In the genomic region with DNA sequence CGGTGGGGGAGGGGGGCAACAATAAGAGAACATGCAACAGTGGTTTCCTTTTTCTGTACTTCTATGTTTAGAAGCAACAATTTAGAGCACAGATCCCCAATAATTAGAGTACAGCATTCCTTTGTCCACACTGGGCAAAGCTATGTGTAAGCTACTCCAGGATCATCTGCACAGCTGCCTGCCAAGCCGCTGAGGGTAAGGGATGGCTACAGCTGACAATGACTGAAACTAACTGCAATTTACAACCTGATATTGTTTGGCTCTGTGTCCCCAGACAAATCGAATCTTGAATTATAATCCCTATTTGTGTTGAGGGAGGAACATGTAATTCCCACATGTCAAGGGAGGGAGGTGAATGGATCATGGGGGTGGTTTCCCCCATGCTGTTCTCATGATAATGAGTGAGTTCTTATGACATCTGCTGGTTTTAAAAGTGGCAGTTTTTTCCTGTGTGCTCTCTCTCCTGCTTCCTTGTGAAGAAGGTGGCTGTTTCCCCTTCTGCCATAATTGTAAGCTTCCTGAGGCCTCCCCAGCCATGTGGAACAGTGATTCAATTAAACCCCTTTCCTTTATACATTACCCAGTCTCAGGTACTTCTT, we compare ENCODE assay signal across 13 cellular contexts. TPM values are rescaled to one million over a fixed set of nuclear protein-coding genes. Genes with fewer than 3 reads are reported as not detected.
DNase-seq lines count a peak whose midpoint lies in the region; ATAC-seq and TF ChIP-seq lines count a peak whose summit lies in the region.
"Had no signal": no experiment of that assay in that cellular context is flagged by ENCODE, and none has a peak within 500 bp of the region (broad histone marks: within the 10 kb centered on the region; RNA-seq: fewer than 3 reads in every experiment).

No MANE protein-coding gene starts in this region.

- no peaks in the 10 kb centered on the region for H4K20me1 ChIP-seq in BLaER1 treated with 17β-estradiol and CSF1 and Interleukin-3, amounts not matched to agents 10 nM and 100 nM
- no peaks in the 10 kb centered on the region for H4K20me1 ChIP-seq in DND-41 (ENCODE audit: insufficient read depth, low read length)
- no peaks in the 10 kb centered on the region for H4K20me1 ChIP-seq in GM23338 (replicated peaks; ENCODE audit: insufficient read depth)

- peak overlapping the region; percentile 60 for H2AFZ ChIP-seq in DND-41 (ENCODE audit: low read depth, low read length)
- no peak overlapping the region for H2AFZ ChIP-seq in GM23338

- intact Hi-C loops in right lobe of liver (cut with DNase I): no loop called here

- WGBS in right lobe of liver (ENCODE audit: insufficient coverage, low coverage, low lambda C conversion rate, missing lambda C conversion rate): 32% methylated on average over 2 of the region's 3 CpGs

- H3K27ac ChIP-seq in BLaER1 treated with 17β-estradiol and CSF1 and Interleukin-3, amounts not matched to agents 10 nM and 100 nM: peak overlapping the region in 10 of 11 experiments; percentile 38 to 90 (median 69); a peak in 19 of 22 replicates
- peak overlapping the region; percentile 97 for H3K27ac ChIP-seq in DND-41 (ENCODE audit: low read length)
- no peak overlapping the region for H3K27ac ChIP-seq in SJCRH30
- peak overlapping the region in 1 of 3 donors; percentile 44 for H3K27ac ChIP-seq in right lobe of liver
- H3K27ac ChIP-seq in GM23338 (ENCODE audit: low read depth): no peak overlapping the region
- H3K27ac ChIP-seq: VCaP had no signal

- H3K4me3 Mint-ChIP-seq in GM23338: no peak overlapping the region

- peaks cover 22 to 63% (median 49%) of the 10 kb centered on the region in 10 experiments for H3K4me1 ChIP-seq in BLaER1 treated with 17β-estradiol and CSF1 and Interleukin-3, amounts not matched to agents 10 nM and 100 nM
- H3K4me1 ChIP-seq in DND-41 (ENCODE audit: insufficient read depth, low read length): peaks cover 68% of the 10 kb centered on the region
- H3K4me1 ChIP-seq in SJCRH30: no peaks in the 10 kb centered on the region
- H3K4me1 ChIP-seq in right lobe of liver: peaks cover 0 to 28% (median 12%) of the 10 kb centered on the region in 4 donors
- H3K4me1 ChIP-seq in GM23338 (ENCODE audit: insufficient read depth): no peaks in the 10 kb centered on the region

- H3K79me2 ChIP-seq in DND-41 (ENCODE audit: insufficient read depth, low read length): peaks cover 4% of the 10 kb centered on the region; the same call in 1 of the 2 replicates
- no peaks in the 10 kb centered on the region for H3K79me2 ChIP-seq in GM23338 (replicated peaks; ENCODE audit: insufficient read depth)

- H3K27ac Mint-ChIP-seq in GM23338: no peak overlapping the region

- H3K9me2 ChIP-seq in GM23338 (ENCODE audit: insufficient read depth): no peaks in the 10 kb centered on the region

- peak; percentile 57 for ATAC-seq in DND-41 (ENCODE audit: insufficient read depth, low read depth)
- ATAC-seq in right lobe of liver: peak; percentile 52 to 71 (median 64)
- no peak for ATAC-seq in GM23338

- no peaks in the 10 kb centered on the region for H3F3A ChIP-seq in GM23338 (replicated peaks; ENCODE audit: low read depth)

- no peak overlapping the region; a peak in 1 of 20 replicates for H3K4me3 ChIP-seq in BLaER1 treated with 17β-estradiol and CSF1 and Interleukin-3, amounts not matched to agents 10 nM and 100 nM
- peak overlapping the region in 1 of 2 experiments; percentile 19; a peak in 1 of 4 replicates for H3K4me3 ChIP-seq in DND-41 (ENCODE audit: low read depth in 1 of 2, low read length in 2 of 2)
- no peak overlapping the region for H3K4me3 ChIP-seq in SJCRH30
- H3K4me3 ChIP-seq in right lobe of liver: no peak overlapping the region
- no peak overlapping the region for H3K4me3 ChIP-seq in GM23338

- no peaks in the 10 kb centered on the region for H3K27me3 Mint-ChIP-seq in GM23338 (ENCODE audit: insufficient read depth, low read depth, poor library complexity)

- peaks cover 0 to 25% (median 4%) of the 10 kb centered on the region in 11 experiments; a peak in 8 of 22 replicates for H3K9me3 ChIP-seq in BLaER1 treated with 17β-estradiol and CSF1 and Interleukin-3, amounts not matched to agents 10 nM and 100 nM (replicated peaks in 1 of 11)
- H3K9me3 ChIP-seq in DND-41 (ENCODE audit: insufficient read depth, low read length, severe bottlenecking) (no peaks in the 10 kb centered on the region), SJCRH30 (replicated peaks) (no peaks in the 10 kb centered on the region), right lobe of liver (no peaks in the 10 kb centered on the region)

- peaks cover 4% of the 10 kb centered on the region; the same call in 1 of the 3 replicates for H3K9me3 Mint-ChIP-seq in GM23338

- peak overlapping the region in 10 of 11 experiments; percentile 15 to 61 (median 48); a peak in 14 of 22 replicates for H3K9ac ChIP-seq in BLaER1 treated with 17β-estradiol and CSF1 and Interleukin-3, amounts not matched to agents 10 nM and 100 nM
- peak overlapping the region; percentile 56 for H3K9ac ChIP-seq in DND-41 (ENCODE audit: low read depth, low read length)

- no peaks in the 10 kb centered on the region for H3K4me1 Mint-ChIP-seq in GM23338

- peak; percentile 58 for DNase-seq in DND-41
- DNase-seq in SJCRH30: peak; percentile 5 to 23
- no peak for DNase-seq in right lobe of liver
- no peak for DNase-seq in H4 (ENCODE audit: low spot score)
- DNase-seq in NCI-H2107 (lab: John Stamatoyannopoulos, UW): no peak
- DNase-seq in GM23338 (ENCODE audit: low spot score): no peak
- DNase-seq: dermis blood vessel endothelial cell, hippocampal formation, IMR-90, NCI-H1694 treated with DMSO at 0.1 percent for 48 hours had no signal

- TF ChIP-seq CTCF in DND-41 (IDR thresholded peaks at IDR 0.05; ENCODE audit: borderline replicate concordance, extremely low read depth, low read length, poor library complexity, severe bottlenecking) (peak; percentile 38), right lobe of liver (IDR thresholded peaks at IDR 0.05) (no peak), GM23338 (conservative IDR thresholded peaks at IDR 0.05; ENCODE audit: low read depth in 2 of 2) (no peak)

- peak overlapping the region; percentile 43 to 93 (median 79) for H3K4me2 ChIP-seq in BLaER1 treated with 17β-estradiol and CSF1 and Interleukin-3, amounts not matched to agents 10 nM and 100 nM
- H3K4me2 ChIP-seq in DND-41 (ENCODE audit: insufficient read depth, low read length) (peak overlapping the region; percentile 54), GM23338 (no peak overlapping the region)

- no peak for TF ChIP-seq POLR2A in right lobe of liver (IDR thresholded peaks at IDR 0.05)

- H3K36me3 ChIP-seq in BLaER1 treated with 17β-estradiol and CSF1 and Interleukin-3, amounts not matched to agents 10 nM and 100 nM: no peaks in the 10 kb centered on the region
- H3K36me3 ChIP-seq in DND-41 (ENCODE audit: insufficient read depth, low read length) (no peaks in the 10 kb centered on the region), SJCRH30 (no peaks in the 10 kb centered on the region), right lobe of liver (no peaks in the 10 kb centered on the region), GM23338 (ENCODE audit: insufficient read depth) (no peaks in the 10 kb centered on the region)

- peaks cover 2% of the 10 kb centered on the region; the same call in 1 of the 3 replicates for H3K36me3 Mint-ChIP-seq in GM23338 (ENCODE audit: low read depth)

- no peaks in the 10 kb centered on the region for H3K27me3 ChIP-seq in BLaER1 treated with 17β-estradiol and CSF1 and Interleukin-3, amounts not matched to agents 10 nM and 100 nM
- H3K27me3 ChIP-seq in DND-41 (ENCODE audit: insufficient read depth, low read length, poor library complexity) (no peaks in the 10 kb centered on the region), SJCRH30 (no peaks in the 10 kb centered on the region), right lobe of liver (no peaks in the 10 kb centered on the region), GM23338 (ENCODE audit: insufficient read depth) (no peaks in the 10 kb centered on the region)

TF ChIP-seq in GM23338, 12 proteins besides CTCF, POLR2A, EP300 and RAD21 (continues in another document):
- TF ChIP-seq CREB1 (CRISPR knock-in tag; IDR thresholded peaks at IDR 0.05; ENCODE audit: low read depth) (no peak), ZNF331 (CRISPR knock-in tag; IDR thresholded peaks at IDR 0.05; ENCODE audit: low read depth) (no peak), JUNB (IDR thresholded peaks at IDR 0.05; ENCODE audit: unreplicated experiment) (no peak), EZH2phosphoT487 (IDR thresholded peaks at IDR 0.05; ENCODE audit: unreplicated experiment) (no peak)
- TF ChIP-seq, protein P1, sequence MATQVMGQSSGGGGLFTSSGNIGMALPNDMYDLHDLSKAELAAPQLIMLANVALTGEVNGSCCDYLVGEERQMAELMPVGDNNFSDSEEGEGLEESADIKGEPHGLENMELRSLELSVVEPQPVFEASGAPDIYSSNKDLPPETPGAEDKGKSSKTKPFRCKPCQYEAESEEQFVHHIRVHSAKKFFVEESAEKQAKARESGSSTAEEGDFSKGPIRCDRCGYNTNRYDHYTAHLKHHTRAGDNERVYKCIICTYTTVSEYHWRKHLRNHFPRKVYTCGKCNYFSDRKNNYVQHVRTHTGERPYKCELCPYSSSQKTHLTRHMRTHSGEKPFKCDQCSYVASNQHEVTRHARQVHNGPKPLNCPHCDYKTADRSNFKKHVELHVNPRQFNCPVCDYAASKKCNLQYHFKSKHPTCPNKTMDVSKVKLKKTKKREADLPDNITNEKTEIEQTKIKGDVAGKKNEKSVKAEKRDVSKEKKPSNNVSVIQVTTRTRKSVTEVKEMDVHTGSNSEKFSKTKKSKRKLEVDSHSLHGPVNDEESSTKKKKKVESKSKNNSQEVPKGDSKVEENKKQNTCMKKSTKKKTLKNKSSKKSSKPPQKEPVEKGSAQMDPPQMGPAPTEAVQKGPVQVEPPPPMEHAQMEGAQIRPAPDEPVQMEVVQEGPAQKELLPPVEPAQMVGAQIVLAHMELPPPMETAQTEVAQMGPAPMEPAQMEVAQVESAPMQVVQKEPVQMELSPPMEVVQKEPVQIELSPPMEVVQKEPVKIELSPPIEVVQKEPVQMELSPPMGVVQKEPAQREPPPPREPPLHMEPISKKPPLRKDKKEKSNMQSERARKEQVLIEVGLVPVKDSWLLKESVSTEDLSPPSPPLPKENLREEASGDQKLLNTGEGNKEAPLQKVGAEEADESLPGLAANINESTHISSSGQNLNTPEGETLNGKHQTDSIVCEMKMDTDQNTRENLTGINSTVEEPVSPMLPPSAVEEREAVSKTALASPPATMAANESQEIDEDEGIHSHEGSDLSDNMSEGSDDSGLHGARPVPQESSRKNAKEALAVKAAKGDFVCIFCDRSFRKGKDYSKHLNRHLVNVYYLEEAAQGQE (IDR thresholded peaks at IDR 0.05; ENCODE audit: unreplicated experiment): no peak

RNA-seq across cellular contexts. Expression of a gene that starts 54.8 kb away (rescaled TPM):
- total RNA-seq in SJCRH30 (2014; rRNA removed; shearing (Covaris generic)): not detected in 2 replicates
- 10 to 100 TPM; 12.9 to 57.6 (median 40.0) TPM for total RNA-seq in right lobe of liver
- total RNA-seq in H4 (2014; rRNA removed; shearing (Covaris generic)): 3.6 and 9.5 TPM in 2 replicates
- total RNA-seq in GM23338 (2014; rRNA removed; shearing (Covaris generic)): not detected in 2 replicates
- polyA plus RNA-seq in GM23338 (2016; fragmentation: Nextera tagmentation; extraction: Ambion mirVana): 0.21 and 0.27 TPM in 2 replicates
- polyA plus RNA-seq: neural cell had no signal

Comparison
In these comparisons a context has a peak if more than half of its experiments do, and no peak if none do; other contexts are left out.
1. H3K27ac ChIP-seq: peak in BLaER1 treated with 17β-estradiol and CSF1 and Interleukin-3, amounts not matched to agents 10 nM and 100 nM (10 of 11) and DND-41 (single experiment); none in SJCRH30 (single experiment) and GM23338 (single experiment).
2. DNase-seq: peak in DND-41 (single experiment) and SJCRH30 (2 of 2); none in right lobe of liver (0 of 3), H4 (single experiment), NCI-H2107 (single experiment) and GM23338 (single experiment).